ENCODE assay signal across 1 cellular context in the genomic region with DNA sequence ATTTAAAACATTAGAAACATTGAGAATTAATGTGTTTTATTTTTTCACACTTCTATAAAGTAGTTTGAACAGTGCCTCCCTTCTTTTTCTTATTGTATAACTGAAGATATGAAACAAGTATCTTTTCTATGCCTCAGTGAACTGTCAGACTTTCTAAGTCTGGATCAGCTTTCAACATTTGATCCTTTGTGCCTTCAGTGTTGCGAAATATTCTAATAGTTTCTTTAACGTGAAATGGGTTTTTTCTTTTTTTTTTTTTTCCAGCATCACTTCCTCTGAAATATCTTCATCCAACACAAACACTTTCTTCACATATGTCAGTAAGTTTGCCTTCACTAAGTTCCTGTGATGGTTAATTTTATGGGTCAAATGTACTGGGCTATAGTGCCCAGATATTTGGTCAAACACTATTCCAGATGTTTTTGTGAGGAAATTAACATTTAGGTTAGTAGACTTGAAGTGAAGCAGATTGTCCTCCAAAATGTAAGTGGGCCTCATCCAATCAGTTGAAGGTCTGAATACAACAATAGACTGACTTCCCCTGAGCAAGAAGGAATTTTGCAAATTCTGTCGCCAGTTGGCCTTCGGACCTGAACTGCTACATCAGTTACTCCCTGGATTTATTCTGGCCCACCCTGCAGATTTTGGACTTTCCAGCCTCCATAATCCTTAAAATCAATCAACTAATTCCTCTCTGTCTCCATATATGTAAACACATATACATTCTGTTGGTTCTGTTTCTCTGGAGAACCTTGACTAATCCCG.
TF ChIP-seq lines count a peak whose summit lies in the region.

No MANE protein-coding gene starts in this region.

TF ChIP-seq in GM12878, 131 proteins besides CTCF, POLR2A, EP300 and RAD21 (continued from another document):
- TF ChIP-seq, protein P1, sequence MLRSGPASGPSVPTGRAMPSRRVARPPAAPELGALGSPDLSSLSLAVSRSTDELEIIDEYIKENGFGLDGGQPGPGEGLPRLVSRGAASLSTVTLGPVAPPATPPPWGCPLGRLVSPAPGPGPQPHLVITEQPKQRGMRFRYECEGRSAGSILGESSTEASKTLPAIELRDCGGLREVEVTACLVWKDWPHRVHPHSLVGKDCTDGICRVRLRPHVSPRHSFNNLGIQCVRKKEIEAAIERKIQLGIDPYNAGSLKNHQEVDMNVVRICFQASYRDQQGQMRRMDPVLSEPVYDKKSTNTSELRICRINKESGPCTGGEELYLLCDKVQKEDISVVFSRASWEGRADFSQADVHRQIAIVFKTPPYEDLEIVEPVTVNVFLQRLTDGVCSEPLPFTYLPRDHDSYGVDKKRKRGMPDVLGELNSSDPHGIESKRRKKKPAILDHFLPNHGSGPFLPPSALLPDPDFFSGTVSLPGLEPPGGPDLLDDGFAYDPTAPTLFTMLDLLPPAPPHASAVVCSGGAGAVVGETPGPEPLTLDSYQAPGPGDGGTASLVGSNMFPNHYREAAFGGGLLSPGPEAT (IDR thresholded peaks at IDR 0.05; ENCODE audit: low read depth) = no peak
- TF ChIP-seq PAX8 (IDR thresholded peaks at IDR 0.05) (no peak), EED (IDR thresholded peaks at IDR 0.05; ENCODE audit: low read depth) (no peak), NRF1 (conservative IDR thresholded peaks at IDR 0.05; ENCODE audit: low read depth, low read length) (no peak), ESRRA (IDR thresholded peaks at IDR 0.05; ENCODE audit: low read length) (no peak), ATF7 (IDR thresholded peaks at IDR 0.05; ENCODE audit: low read depth) (no peak), GABPA (IDR thresholded peaks at IDR 0.05; ENCODE audit: low read depth) (no peak), WRNIP1 (IDR thresholded peaks at IDR 0.05; ENCODE audit: borderline replicate concordance, low read depth, low read length) (no peak), BHLHE40 (IDR thresholded peaks at IDR 0.05; ENCODE audit: borderline replicate concordance in 1 of 2, low read depth in 2 of 2, low read length in 1 of 2) (no peak), RUNX3 (IDR thresholded peaks at IDR 0.05; ENCODE audit: low read length) (no peak)
- TF ChIP-seq, protein P2, sequence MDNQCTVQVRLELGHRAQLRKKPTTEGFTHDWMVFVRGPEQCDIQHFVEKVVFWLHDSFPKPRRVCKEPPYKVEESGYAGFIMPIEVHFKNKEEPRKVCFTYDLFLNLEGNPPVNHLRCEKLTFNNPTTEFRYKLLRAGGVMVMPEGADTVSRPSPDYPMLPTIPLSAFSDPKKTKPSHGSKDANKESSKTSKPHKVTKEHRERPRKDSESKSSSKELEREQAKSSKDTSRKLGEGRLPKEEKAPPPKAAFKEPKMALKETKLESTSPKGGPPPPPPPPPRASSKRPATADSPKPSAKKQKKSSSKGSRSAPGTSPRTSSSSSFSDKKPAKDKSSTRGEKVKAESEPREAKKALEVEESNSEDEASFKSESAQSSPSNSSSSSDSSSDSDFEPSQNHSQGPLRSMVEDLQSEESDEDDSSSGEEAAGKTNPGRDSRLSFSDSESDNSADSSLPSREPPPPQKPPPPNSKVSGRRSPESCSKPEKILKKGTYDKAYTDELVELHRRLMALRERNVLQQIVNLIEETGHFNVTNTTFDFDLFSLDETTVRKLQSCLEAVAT (IDR thresholded peaks at IDR 0.05) = no peak
- TF ChIP-seq, protein P3, sequence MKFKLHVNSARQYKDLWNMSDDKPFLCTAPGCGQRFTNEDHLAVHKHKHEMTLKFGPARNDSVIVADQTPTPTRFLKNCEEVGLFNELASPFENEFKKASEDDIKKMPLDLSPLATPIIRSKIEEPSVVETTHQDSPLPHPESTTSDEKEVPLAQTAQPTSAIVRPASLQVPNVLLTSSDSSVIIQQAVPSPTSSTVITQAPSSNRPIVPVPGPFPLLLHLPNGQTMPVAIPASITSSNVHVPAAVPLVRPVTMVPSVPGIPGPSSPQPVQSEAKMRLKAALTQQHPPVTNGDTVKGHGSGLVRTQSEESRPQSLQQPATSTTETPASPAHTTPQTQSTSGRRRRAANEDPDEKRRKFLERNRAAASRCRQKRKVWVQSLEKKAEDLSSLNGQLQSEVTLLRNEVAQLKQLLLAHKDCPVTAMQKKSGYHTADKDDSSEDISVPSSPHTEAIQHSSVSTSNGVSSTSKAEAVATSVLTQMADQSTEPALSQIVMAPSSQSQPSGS (IDR thresholded peaks at IDR 0.05; ENCODE audit: low read length) = no peak
